1 cellular context compared by ENCODE assay signal in genomic region chr4:7647932-7648812, GRCh38.
TF ChIP-seq lines count a peak whose summit lies in the region.

No MANE protein-coding gene starts in this region.

TF ChIP-seq in HepG2, 621 proteins besides CTCF, POLR2A, EP300 and RAD21 (continued from another document and continues in another):
- TF ChIP-seq KLF16 (CRISPR knock-in tag; IDR thresholded peaks at IDR 0.05) (no peak), SAP130 (CRISPR knock-in tag; IDR thresholded peaks at IDR 0.05; ENCODE audit: low read depth) (peak; percentile 49), HOMEZ (CRISPR knock-in tag; IDR thresholded peaks at IDR 0.05; ENCODE audit: low read depth) (no peak), HOXA9 (CRISPR knock-in tag; IDR thresholded peaks at IDR 0.05; ENCODE audit: borderline replicate concordance) (no peak), RBAK (CRISPR knock-in tag; IDR thresholded peaks at IDR 0.05) (no peak), DNMT3B (CRISPR knock-in tag; conservative IDR thresholded peaks at IDR 0.05) (no peak), SCMH1 (CRISPR knock-in tag; IDR thresholded peaks at IDR 0.05; ENCODE audit: borderline replicate concordance) (no peak), ZBTB21 (CRISPR knock-in tag; IDR thresholded peaks at IDR 0.05) (no peak), ZNF34 (CRISPR knock-in tag; IDR thresholded peaks at IDR 0.05; ENCODE audit: borderline replicate concordance) (no peak), RXRA (CRISPR knock-in tag; IDR thresholded peaks at IDR 0.05) (peak; percentile 65; the same call in 1 of the 2 replicates), ZNF800 (CRISPR knock-in tag; IDR thresholded peaks at IDR 0.05) (no peak), ZFY (CRISPR knock-in tag; IDR thresholded peaks at IDR 0.05) (no peak), BCL6 (CRISPR knock-in tag; IDR thresholded peaks at IDR 0.05) (peak; percentile 63), ATF3 (CRISPR knock-in tag; IDR thresholded peaks at IDR 0.05) (peak; percentile 61; the same call in 1 of the 2 replicates), RBM22 (optimal IDR thresholded peaks at IDR 0.05; ENCODE audit: low read length) (no peak), ZNF687 (CRISPR knock-in tag; IDR thresholded peaks at IDR 0.05) (0 out of 2 replicates have a peak, but pooled peaks have one; percentile 14), PPARG (CRISPR knock-in tag; conservative IDR thresholded peaks at IDR 0.05) (0 out of 2 replicates have a peak, but pooled peaks have one; percentile 31), NR2F2 (IDR thresholded peaks at IDR 0.05; ENCODE audit: borderline replicate concordance, low read depth) (peak; percentile 77), FOXP1 (IDR thresholded peaks at IDR 0.05) (no peak), FOXP1 (CRISPR knock-in tag; IDR thresholded peaks at IDR 0.05) (no peak), TRIM24 (CRISPR knock-in tag; IDR thresholded peaks at IDR 0.05) (no peak), GABPA (IDR thresholded peaks at IDR 0.05; ENCODE audit: low read depth, low read length) (no peak), GABPA (CRISPR knock-in tag; IDR thresholded peaks at IDR 0.05; ENCODE audit: low read depth) (peak; percentile 76), NFYB (CRISPR knock-in tag; IDR thresholded peaks at IDR 0.05) (no peak), KDM5B (CRISPR knock-in tag; IDR thresholded peaks at IDR 0.05; ENCODE audit: borderline replicate concordance) (no peak), MEF2D (CRISPR knock-in tag; IDR thresholded peaks at IDR 0.05) (peak; percentile 80; the same call in 1 of the 2 replicates), SMYD3 (CRISPR knock-in tag; IDR thresholded peaks at IDR 0.05) (no peak), MEIS1 (CRISPR knock-in tag; IDR thresholded peaks at IDR 0.05; ENCODE audit: borderline replicate concordance) (no peak), ZNF501 (CRISPR knock-in tag; IDR thresholded peaks at IDR 0.05) (no peak), PHF21A (CRISPR knock-in tag; IDR thresholded peaks at IDR 0.05) (no peak), ZNF292 (CRISPR knock-in tag; IDR thresholded peaks at IDR 0.05; ENCODE audit: borderline replicate concordance, low read depth) (0 out of 2 replicates have a peak, but pooled peaks have one; percentile 33), FLYWCH1 (CRISPR knock-in tag; IDR thresholded peaks at IDR 0.05) (no peak), ZBTB33 (CRISPR knock-in tag; IDR thresholded peaks at IDR 0.05) (no peak), ZNF121 (CRISPR knock-in tag; IDR thresholded peaks at IDR 0.05) (no peak), ZC3H4 (CRISPR knock-in tag; IDR thresholded peaks at IDR 0.05; ENCODE audit: borderline replicate concordance) (no peak), MTF1 (CRISPR knock-in tag; IDR thresholded peaks at IDR 0.05) (no peak), ZNF317 (CRISPR knock-in tag; IDR thresholded peaks at IDR 0.05) (no peak), ZNF746 (CRISPR knock-in tag; IDR thresholded peaks at IDR 0.05) (no peak), ZNF510 (CRISPR knock-in tag; IDR thresholded peaks at IDR 0.05; ENCODE audit: low read depth) (no peak), MTF2 (CRISPR knock-in tag; IDR thresholded peaks at IDR 0.05; ENCODE audit: borderline replicate concordance) (no peak), ZMAT5 (CRISPR knock-in tag; IDR thresholded peaks at IDR 0.05; ENCODE audit: borderline replicate concordance, low read depth) (no peak), TCF7 (IDR thresholded peaks at IDR 0.05; ENCODE audit: low read depth) (no peak), TAF15 (IDR thresholded peaks at IDR 0.05; ENCODE audit: low read depth, low read length, poor library complexity, severe bottlenecking) (no peak), RARA (CRISPR knock-in tag; IDR thresholded peaks at IDR 0.05) (peak; percentile 91), TARDBP (CRISPR knock-in tag; IDR thresholded peaks at IDR 0.05) (no peak), AKAP8 (CRISPR knock-in tag; IDR thresholded peaks at IDR 0.05) (no peak), ZNF549 (CRISPR knock-in tag; IDR thresholded peaks at IDR 0.05) (no peak), IKZF5 (CRISPR knock-in tag; IDR thresholded peaks at IDR 0.05) (no peak), ZNF580 (CRISPR knock-in tag; IDR thresholded peaks at IDR 0.05; ENCODE audit: borderline replicate concordance, low read depth) (no peak), JUND (CRISPR knock-in tag; IDR thresholded peaks at IDR 0.05) (0 out of 2 replicates have a peak, but pooled peaks have one; percentile 46), ZFP91 (CRISPR knock-in tag; IDR thresholded peaks at IDR 0.05; ENCODE audit: borderline replicate concordance) (no peak), ATAD3A (CRISPR knock-in tag; IDR thresholded peaks at IDR 0.05) (no peak), PRDM4 (CRISPR knock-in tag; IDR thresholded peaks at IDR 0.05; ENCODE audit: borderline replicate concordance) (no peak), HMGA1 (CRISPR knock-in tag; conservative IDR thresholded peaks at IDR 0.05) (no peak), BRD4 (CRISPR knock-in tag; IDR thresholded peaks at IDR 0.05) (no peak), ZEB1 (IDR thresholded peaks at IDR 0.05; ENCODE audit: insufficient replicate concordance, low read depth) (no peak), NCOA2 (CRISPR knock-in tag; IDR thresholded peaks at IDR 0.05) (peak; percentile 24; the same call in 1 of the 2 replicates), SALL1 (CRISPR knock-in tag; IDR thresholded peaks at IDR 0.05) (peak; percentile 16; the same call in 1 of the 2 replicates), ZNF143 (CRISPR knock-in tag; IDR thresholded peaks at IDR 0.05) (no peak), NR2F6 (IDR thresholded peaks at IDR 0.05) (peak; percentile 82), NR2F6 (CRISPR knock-in tag; IDR thresholded peaks at IDR 0.05) (peak; percentile 90), ZNF256 (CRISPR knock-in tag; conservative IDR thresholded peaks at IDR 0.05) (no peak)
